ENCODE assay signal across 7 cellular contexts in the genomic region with DNA sequence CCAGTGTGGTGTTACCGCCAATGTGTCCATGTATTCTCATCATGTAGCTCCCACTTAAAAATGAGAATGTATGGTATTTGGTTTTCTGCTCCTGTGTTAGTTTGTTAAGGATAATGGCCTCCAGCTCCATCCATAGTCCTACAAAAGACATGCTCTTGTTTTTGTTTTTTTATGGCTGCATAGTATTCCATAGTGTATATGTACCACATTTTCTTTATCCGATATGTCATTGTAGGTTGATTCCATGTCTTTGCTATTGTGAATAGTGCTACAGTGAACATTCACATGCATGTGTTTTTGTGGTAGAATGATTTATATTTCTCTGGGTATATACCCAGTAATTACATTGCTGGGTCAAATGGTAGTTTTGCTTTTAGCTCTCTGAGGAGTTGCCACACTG.
"Had no signal": no experiment of that assay in that cellular context is flagged by ENCODE, and none has a peak within 500 bp of the region (broad histone marks: within the 10 kb centered on the region; RNA-seq: fewer than 3 reads in every experiment).

No MANE protein-coding gene starts in this region.

- DNase-seq: H9, HCEC 1CT, HFFc6 had no signal

- H3K4me3 ChIP-seq: GM23338 had no signal

- H3K27me3 Mint-ChIP-seq: IgD-negative memory B cell had no signal

- ATAC-seq: GM23338, HepG2 had no signal

- H3K4me3 Mint-ChIP-seq: GM23338, H9, HFFc6 had no signal

- H3K9me3 Mint-ChIP-seq: GM23338, H9, HFFc6 had no signal

- H2AFZ ChIP-seq: GM23338 had no signal

- H3K27ac Mint-ChIP-seq: GM23338, H9, HFFc6, IgD-negative memory B cell had no signal

- H3K27ac ChIP-seq: HL-60 had no signal

- H3K4me2 ChIP-seq: GM23338 had no signal

- H3K4me1 Mint-ChIP-seq: GM23338, H9 had no signal
